Comparison of ENCODE assay signal across 1 cellular context in the genomic region with DNA sequence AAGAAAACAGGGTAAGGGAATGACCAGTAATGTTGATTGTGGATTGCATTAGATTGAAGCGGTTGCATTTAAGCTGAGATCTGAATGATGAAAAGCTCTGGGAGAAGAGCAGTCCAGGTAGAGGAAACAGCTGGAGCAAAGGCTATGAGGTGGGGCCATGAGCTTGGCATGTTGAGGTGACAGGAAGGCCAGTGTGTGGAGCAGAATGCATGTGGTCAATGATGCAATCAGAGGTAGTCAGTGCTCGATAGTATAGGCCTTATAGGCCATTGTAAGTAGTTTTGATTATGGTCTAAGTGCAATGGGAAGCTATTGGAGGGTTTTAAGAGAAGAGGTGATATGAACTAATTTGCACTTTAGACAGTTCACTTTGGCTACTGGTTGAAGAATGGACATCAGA.
TF ChIP-seq lines count a peak whose summit lies in the region.

No MANE protein-coding gene starts in this region.

TF ChIP-seq in IMR-90, 13 proteins besides CTCF, POLR2A, EP300 and RAD21:
- TF ChIP-seq CEBPB (IDR thresholded peaks at IDR 0.05; ENCODE audit: low read depth, low read length) = 0 out of 2 replicates have a peak, but pooled peaks have one; percentile 27
- TF ChIP-seq, protein P1, sequence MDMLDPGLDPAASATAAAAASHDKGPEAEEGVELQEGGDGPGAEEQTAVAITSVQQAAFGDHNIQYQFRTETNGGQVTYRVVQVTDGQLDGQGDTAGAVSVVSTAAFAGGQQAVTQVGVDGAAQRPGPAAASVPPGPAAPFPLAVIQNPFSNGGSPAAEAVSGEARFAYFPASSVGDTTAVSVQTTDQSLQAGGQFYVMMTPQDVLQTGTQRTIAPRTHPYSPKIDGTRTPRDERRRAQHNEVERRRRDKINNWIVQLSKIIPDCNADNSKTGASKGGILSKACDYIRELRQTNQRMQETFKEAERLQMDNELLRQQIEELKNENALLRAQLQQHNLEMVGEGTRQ (IDR thresholded peaks at IDR 0.05; ENCODE audit: low read depth, low read length) = no peak
- TF ChIP-seq MXI1 (IDR thresholded peaks at IDR 0.05; ENCODE audit: borderline replicate concordance, low read depth, low read length) = no peak
TF ChIP-seq in IMR-90: peak in this region for 1.
